1 cellular context compared by ENCODE assay signal in the genomic region with DNA sequence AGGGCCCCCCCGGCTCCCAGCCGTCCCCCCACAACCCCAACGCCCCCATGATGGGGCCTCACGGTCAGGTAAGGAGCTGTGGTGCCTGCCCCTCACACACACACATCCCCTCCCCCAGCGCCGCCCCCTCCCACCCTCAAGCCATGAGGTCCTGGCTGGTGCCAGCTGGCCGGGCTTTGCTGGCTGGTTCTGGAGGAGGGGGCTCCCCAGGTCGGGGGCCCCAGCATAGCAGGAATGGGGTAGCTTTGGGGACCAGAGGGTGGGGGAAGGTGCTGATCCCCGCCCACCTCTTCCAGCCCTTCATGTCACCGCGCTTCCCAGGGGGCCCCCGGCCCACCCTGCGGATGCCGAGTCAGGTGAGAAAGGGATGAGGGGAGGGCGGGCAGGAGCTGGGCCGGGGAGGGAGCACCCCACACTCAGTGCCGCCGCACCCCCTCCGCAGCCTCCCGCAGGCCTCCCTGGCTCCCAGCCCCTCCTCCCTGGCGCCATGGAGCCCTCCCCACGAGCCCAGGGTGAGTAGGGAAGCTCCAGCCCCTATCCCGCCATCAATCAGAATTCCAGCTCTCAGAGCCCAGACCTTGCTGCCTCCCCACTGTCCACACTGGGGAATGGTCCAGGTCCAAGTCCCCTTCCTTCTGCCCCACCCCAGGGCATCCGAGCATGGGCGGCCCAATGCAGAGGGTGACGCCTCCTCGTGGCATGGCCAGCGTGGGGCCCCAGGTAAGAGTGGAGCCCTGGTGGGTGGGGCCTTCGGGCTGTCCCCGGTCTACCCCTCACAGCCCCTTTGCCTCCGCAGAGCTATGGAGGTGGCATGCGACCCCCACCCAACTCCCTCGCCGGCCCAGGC.
TF ChIP-seq lines count a peak whose summit lies in the region.

No MANE protein-coding gene starts in this region.

TF ChIP-seq in HepG2, 621 proteins besides CTCF, POLR2A, EP300 and RAD21:
- TF ChIP-seq, protein P1, sequence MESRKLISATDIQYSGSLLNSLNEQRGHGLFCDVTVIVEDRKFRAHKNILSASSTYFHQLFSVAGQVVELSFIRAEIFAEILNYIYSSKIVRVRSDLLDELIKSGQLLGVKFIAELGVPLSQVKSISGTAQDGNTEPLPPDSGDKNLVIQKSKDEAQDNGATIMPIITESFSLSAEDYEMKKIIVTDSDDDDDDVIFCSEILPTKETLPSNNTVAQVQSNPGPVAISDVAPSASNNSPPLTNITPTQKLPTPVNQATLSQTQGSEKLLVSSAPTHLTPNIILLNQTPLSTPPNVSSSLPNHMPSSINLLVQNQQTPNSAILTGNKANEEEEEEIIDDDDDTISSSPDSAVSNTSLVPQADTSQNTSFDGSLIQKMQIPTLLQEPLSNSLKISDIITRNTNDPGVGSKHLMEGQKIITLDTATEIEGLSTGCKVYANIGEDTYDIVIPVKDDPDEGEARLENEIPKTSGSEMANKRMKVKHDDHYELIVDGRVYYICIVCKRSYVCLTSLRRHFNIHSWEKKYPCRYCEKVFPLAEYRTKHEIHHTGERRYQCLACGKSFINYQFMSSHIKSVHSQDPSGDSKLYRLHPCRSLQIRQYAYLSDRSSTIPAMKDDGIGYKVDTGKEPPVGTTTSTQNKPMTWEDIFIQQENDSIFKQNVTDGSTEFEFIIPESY (CRISPR knock-in tag; IDR thresholded peaks at IDR 0.05) = 0 out of 2 replicates have a peak, but pooled peaks have one; percentile 15
- TF ChIP-seq FOXO1 (CRISPR knock-in tag; IDR thresholded peaks at IDR 0.05) = no peak
- TF ChIP-seq ZSCAN22 (CRISPR knock-in tag; IDR thresholded peaks at IDR 0.05) = no peak
- no peak for TF ChIP-seq PAF1 (CRISPR knock-in tag; IDR thresholded peaks at IDR 0.05)
- TF ChIP-seq AGO2 (optimal IDR thresholded peaks at IDR 0.05; ENCODE audit: low read depth, low read length) = peak; percentile 63
TF ChIP-seq in HepG2: peak in this region for 2.
